1 cellular context compared by ENCODE assay signal in the genomic region with DNA sequence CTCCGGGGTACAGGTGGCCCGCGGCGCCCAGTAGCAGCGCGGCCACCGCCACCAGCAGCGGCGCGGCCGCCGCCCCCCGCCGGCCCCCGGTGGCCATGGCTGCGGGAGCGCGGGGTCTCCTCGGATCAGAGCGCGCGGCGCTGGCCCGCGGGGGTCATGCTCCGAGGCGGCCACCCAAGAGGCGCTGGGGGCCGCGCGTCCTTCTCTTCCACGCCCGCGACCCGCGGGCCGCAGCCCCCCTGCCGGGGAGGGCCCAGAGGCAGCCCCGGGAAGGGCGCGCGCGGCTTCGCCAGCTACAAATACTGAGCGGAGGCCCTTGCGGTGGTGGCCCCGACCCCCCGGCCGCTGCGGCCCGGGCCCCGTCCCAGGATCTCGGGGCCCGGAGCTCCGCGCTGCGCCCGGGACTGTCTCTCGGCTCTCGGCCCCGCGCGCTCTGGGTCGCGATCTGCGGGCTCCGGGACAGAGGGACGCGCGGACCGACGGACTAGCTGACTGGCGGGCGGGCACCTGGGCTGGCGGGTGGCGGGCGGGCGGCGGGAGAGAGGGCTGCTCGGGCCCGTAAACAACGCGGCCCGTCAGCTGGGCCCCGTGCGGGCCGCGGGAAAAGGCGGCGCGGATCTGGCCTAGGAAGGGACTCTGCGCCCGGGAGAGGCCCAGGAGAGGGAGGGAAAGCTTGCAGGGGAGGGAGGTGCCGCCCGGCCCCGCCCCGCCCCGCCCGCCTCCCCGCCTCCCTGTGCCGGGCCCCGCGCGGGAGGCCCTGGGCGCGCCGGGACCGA.
A peak's percentile ranks its signal among the peaks of the same experiment; 100 is the strongest.
TF ChIP-seq lines count a peak whose summit lies in the region.

A gene (minus strand): TSS at position 620 of the 776 bp plus-strand sequence. CDS start 523 bp downstream, at position 97.

TF ChIP-seq in HepG2, 621 proteins besides CTCF, POLR2A, EP300 and RAD21 (continued from another document and continues in another):
- TF ChIP-seq, protein P1, sequence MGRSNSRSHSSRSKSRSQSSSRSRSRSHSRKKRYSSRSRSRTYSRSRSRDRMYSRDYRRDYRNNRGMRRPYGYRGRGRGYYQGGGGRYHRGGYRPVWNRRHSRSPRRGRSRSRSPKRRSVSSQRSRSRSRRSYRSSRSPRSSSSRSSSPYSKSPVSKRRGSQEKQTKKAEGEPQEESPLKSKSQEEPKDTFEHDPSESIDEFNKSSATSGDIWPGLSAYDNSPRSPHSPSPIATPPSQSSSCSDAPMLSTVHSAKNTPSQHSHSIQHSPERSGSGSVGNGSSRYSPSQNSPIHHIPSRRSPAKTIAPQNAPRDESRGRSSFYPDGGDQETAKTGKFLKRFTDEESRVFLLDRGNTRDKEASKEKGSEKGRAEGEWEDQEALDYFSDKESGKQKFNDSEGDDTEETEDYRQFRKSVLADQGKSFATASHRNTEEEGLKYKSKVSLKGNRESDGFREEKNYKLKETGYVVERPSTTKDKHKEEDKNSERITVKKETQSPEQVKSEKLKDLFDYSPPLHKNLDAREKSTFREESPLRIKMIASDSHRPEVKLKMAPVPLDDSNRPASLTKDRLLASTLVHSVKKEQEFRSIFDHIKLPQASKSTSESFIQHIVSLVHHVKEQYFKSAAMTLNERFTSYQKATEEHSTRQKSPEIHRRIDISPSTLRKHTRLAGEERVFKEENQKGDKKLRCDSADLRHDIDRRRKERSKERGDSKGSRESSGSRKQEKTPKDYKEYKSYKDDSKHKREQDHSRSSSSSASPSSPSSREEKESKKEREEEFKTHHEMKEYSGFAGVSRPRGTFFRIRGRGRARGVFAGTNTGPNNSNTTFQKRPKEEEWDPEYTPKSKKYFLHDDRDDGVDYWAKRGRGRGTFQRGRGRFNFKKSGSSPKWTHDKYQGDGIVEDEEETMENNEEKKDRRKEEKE (IDR thresholded peaks at IDR 0.05) = no peak
- TF ChIP-seq, protein P2, sequence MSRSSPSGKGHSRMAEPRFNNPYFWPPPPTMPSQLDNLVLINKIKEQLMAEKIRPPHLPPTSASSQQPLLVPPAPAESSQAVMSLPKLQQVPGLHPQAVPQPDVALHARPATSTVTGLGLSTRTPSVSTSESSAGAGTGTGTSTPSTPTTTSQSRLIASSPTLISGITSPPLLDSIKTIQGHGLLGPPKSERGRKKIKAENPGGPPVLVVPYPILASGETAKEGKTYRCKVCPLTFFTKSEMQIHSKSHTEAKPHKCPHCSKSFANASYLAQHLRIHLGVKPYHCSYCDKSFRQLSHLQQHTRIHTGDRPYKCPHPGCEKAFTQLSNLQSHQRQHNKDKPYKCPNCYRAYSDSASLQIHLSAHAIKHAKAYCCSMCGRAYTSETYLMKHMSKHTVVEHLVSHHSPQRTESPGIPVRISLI (CRISPR knock-in tag; IDR thresholded peaks at IDR 0.05; ENCODE audit: borderline replicate concordance) = no peak
- no peak for TF ChIP-seq GTF2F1 (IDR thresholded peaks at IDR 0.05; ENCODE audit: low read length)
- TF ChIP-seq, protein P3, sequence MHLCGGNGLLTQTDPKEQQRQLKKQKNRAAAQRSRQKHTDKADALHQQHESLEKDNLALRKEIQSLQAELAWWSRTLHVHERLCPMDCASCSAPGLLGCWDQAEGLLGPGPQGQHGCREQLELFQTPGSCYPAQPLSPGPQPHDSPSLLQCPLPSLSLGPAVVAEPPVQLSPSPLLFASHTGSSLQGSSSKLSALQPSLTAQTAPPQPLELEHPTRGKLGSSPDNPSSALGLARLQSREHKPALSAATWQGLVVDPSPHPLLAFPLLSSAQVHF (CRISPR knock-in tag; IDR thresholded peaks at IDR 0.05) = no peak
- no peak for TF ChIP-seq EED (CRISPR knock-in tag; IDR thresholded peaks at IDR 0.05)
- peak; percentile 57 for TF ChIP-seq HNRNPLL (IDR thresholded peaks at IDR 0.05; ENCODE audit: low read depth, low read length, poor library complexity, severe bottlenecking)
- TF ChIP-seq, protein P4, sequence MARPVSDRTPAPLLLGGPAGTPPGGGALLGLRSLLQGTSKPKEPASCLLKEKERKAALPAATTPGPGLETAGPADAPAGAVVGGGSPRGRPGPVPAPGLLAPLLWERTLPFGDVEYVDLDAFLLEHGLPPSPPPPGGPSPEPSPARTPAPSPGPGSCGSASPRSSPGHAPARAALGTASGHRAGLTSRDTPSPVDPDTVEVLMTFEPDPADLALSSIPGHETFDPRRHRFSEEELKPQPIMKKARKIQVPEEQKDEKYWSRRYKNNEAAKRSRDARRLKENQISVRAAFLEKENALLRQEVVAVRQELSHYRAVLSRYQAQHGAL (CRISPR knock-in tag; IDR thresholded peaks at IDR 0.05; ENCODE audit: not compliant biosample characterization) = peak; percentile 50
- TF ChIP-seq KLF12 (CRISPR knock-in tag; IDR thresholded peaks at IDR 0.05; ENCODE audit: borderline replicate concordance) = peak; percentile 75
- TF ChIP-seq, protein P5, sequence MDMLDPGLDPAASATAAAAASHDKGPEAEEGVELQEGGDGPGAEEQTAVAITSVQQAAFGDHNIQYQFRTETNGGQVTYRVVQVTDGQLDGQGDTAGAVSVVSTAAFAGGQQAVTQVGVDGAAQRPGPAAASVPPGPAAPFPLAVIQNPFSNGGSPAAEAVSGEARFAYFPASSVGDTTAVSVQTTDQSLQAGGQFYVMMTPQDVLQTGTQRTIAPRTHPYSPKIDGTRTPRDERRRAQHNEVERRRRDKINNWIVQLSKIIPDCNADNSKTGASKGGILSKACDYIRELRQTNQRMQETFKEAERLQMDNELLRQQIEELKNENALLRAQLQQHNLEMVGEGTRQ (IDR thresholded peaks at IDR 0.05; ENCODE audit: low read depth, low read length) = no peak
- TF ChIP-seq, protein P5 (CRISPR knock-in tag; IDR thresholded peaks at IDR 0.05; ENCODE audit: borderline replicate concordance) = no peak
- TF ChIP-seq, protein P6, sequence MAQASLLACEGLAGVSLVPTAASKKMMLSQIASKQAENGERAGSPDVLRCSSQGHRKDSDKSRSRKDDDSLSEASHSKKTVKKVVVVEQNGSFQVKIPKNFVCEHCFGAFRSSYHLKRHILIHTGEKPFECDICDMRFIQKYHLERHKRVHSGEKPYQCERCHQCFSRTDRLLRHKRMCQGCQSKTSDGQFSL (CRISPR knock-in tag; IDR thresholded peaks at IDR 0.05) = 0 out of 2 replicates have a peak, but pooled peaks have one; percentile 39
- TF ChIP-seq, protein P7, sequence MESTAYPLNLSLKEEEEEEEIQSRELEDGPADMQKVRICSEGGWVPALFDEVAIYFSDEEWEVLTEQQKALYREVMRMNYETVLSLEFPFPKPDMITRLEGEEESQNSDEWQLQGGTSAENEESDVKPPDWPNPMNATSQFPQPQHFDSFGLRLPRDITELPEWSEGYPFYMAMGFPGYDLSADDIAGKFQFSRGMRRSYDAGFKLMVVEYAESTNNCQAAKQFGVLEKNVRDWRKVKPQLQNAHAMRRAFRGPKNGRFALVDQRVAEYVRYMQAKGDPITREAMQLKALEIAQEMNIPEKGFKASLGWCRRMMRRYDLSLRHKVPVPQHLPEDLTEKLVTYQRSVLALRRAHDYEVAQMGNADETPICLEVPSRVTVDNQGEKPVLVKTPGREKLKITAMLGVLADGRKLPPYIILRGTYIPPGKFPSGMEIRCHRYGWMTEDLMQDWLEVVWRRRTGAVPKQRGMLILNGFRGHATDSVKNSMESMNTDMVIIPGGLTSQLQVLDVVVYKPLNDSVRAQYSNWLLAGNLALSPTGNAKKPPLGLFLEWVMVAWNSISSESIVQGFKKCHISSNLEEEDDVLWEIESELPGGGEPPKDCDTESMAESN (CRISPR knock-in tag; conservative IDR thresholded peaks at IDR 0.05) = peak; percentile 66; the same call in 1 of the 2 replicates
- TF ChIP-seq HES4 (CRISPR knock-in tag; IDR thresholded peaks at IDR 0.05; ENCODE audit: borderline replicate concordance) = no peak
- no peak for TF ChIP-seq MTA3 (CRISPR knock-in tag; IDR thresholded peaks at IDR 0.05)
- no peak for TF ChIP-seq ARNT (IDR thresholded peaks at IDR 0.05)
- no peak for TF ChIP-seq ZZZ3 (CRISPR knock-in tag; IDR thresholded peaks at IDR 0.05; ENCODE audit: borderline replicate concordance)
- TF ChIP-seq, protein P8, sequence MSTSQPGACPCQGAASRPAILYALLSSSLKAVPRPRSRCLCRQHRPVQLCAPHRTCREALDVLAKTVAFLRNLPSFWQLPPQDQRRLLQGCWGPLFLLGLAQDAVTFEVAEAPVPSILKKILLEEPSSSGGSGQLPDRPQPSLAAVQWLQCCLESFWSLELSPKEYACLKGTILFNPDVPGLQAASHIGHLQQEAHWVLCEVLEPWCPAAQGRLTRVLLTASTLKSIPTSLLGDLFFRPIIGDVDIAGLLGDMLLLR (CRISPR knock-in tag; IDR thresholded peaks at IDR 0.05) = no peak
- 0 out of 2 replicates have a peak, but pooled peaks have one; percentile 40 for TF ChIP-seq POGZ (CRISPR knock-in tag; IDR thresholded peaks at IDR 0.05)
- no peak for TF ChIP-seq CC2D1A (CRISPR knock-in tag; IDR thresholded peaks at IDR 0.05)
- 0 out of 2 replicates have a peak, but pooled peaks have one; percentile 63 for TF ChIP-seq ZNF205 (CRISPR knock-in tag; IDR thresholded peaks at IDR 0.05)
- TF ChIP-seq, protein P9, sequence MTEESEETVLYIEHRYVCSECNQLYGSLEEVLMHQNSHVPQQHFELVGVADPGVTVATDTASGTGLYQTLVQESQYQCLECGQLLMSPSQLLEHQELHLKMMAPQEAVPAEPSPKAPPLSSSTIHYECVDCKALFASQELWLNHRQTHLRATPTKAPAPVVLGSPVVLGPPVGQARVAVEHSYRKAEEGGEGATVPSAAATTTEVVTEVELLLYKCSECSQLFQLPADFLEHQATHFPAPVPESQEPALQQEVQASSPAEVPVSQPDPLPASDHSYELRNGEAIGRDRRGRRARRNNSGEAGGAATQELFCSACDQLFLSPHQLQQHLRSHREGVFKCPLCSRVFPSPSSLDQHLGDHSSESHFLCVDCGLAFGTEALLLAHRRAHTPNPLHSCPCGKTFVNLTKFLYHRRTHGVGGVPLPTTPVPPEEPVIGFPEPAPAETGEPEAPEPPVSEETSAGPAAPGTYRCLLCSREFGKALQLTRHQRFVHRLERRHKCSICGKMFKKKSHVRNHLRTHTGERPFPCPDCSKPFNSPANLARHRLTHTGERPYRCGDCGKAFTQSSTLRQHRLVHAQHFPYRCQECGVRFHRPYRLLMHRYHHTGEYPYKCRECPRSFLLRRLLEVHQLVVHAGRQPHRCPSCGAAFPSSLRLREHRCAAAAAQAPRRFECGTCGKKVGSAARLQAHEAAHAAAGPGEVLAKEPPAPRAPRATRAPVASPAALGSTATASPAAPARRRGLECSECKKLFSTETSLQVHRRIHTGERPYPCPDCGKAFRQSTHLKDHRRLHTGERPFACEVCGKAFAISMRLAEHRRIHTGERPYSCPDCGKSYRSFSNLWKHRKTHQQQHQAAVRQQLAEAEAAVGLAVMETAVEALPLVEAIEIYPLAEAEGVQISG (CRISPR knock-in tag; IDR thresholded peaks at IDR 0.05) = peak; percentile 49; the same call in 1 of the 2 replicates
- TF ChIP-seq, protein P10, sequence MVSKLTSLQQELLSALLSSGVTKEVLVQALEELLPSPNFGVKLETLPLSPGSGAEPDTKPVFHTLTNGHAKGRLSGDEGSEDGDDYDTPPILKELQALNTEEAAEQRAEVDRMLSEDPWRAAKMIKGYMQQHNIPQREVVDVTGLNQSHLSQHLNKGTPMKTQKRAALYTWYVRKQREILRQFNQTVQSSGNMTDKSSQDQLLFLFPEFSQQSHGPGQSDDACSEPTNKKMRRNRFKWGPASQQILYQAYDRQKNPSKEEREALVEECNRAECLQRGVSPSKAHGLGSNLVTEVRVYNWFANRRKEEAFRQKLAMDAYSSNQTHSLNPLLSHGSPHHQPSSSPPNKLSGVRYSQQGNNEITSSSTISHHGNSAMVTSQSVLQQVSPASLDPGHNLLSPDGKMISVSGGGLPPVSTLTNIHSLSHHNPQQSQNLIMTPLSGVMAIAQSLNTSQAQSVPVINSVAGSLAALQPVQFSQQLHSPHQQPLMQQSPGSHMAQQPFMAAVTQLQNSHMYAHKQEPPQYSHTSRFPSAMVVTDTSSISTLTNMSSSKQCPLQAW (CRISPR knock-in tag; IDR thresholded peaks at IDR 0.05) = no peak
- TF ChIP-seq FOXA3 (CRISPR knock-in tag; IDR thresholded peaks at IDR 0.05) = peak; percentile 72
- TF ChIP-seq RCOR2 (CRISPR knock-in tag; IDR thresholded peaks at IDR 0.05) = no peak
- TF ChIP-seq CBX5 (CRISPR knock-in tag; IDR thresholded peaks at IDR 0.05; ENCODE audit: borderline replicate concordance) = peak; percentile 51; the same call in 1 of the 2 replicates
- no peak for TF ChIP-seq XRCC5 (optimal IDR thresholded peaks at IDR 0.05; ENCODE audit: low read length)
- TF ChIP-seq JUND (CRISPR knock-in tag; IDR thresholded peaks at IDR 0.05) = no peak
- peak; percentile 55 for TF ChIP-seq HNF4A (CRISPR knock-in tag; IDR thresholded peaks at IDR 0.05)
- TF ChIP-seq ZNF816 (CRISPR knock-in tag; IDR thresholded peaks at IDR 0.05; ENCODE audit: borderline replicate concordance) = no peak
- TF ChIP-seq, protein P11, sequence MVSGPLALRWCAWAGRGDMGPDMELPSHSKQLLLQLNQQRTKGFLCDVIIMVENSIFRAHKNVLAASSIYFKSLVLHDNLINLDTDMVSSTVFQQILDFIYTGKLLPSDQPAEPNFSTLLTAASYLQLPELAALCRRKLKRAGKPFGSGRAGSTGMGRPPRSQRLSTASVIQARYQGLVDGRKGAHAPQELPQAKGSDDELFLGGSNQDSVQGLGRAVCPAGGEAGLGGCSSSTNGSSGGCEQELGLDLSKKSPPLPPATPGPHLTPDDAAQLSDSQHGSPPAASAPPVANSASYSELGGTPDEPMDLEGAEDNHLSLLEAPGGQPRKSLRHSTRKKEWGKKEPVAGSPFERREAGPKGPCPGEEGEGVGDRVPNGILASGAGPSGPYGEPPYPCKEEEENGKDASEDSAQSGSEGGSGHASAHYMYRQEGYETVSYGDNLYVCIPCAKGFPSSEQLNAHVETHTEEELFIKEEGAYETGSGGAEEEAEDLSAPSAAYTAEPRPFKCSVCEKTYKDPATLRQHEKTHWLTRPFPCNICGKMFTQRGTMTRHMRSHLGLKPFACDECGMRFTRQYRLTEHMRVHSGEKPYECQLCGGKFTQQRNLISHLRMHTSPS (CRISPR knock-in tag; IDR thresholded peaks at IDR 0.05; ENCODE audit: low read depth) = no peak
- TF ChIP-seq ZNF709 (CRISPR knock-in tag; IDR thresholded peaks at IDR 0.05) = no peak
- TF ChIP-seq KDM2A (CRISPR knock-in tag; IDR thresholded peaks at IDR 0.05; ENCODE audit: borderline replicate concordance, low read depth) = peak; percentile 66
- TF ChIP-seq ZNF343 (CRISPR knock-in tag; IDR thresholded peaks at IDR 0.05) = no peak
- no peak for TF ChIP-seq ZNF510 (CRISPR knock-in tag; IDR thresholded peaks at IDR 0.05; ENCODE audit: low read depth)
- TF ChIP-seq, protein P12, sequence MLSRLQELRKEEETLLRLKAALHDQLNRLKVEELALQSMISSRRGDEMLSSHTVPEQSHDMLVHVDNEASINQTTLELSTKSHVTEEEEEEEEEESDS (CRISPR knock-in tag; IDR thresholded peaks at IDR 0.05; ENCODE audit: borderline replicate concordance) = no peak
- peak; percentile 53 for TF ChIP-seq TAF1 (CRISPR knock-in tag; IDR thresholded peaks at IDR 0.05)
- TF ChIP-seq ZNF230 (CRISPR knock-in tag; IDR thresholded peaks at IDR 0.05) = no peak
- no peak for TF ChIP-seq ZNF703 (CRISPR knock-in tag; IDR thresholded peaks at IDR 0.05; ENCODE audit: borderline replicate concordance)
- no peak for TF ChIP-seq PAX8 (CRISPR knock-in tag; IDR thresholded peaks at IDR 0.05; ENCODE audit: borderline replicate concordance)
- TF ChIP-seq ZNF607 (CRISPR knock-in tag; IDR thresholded peaks at IDR 0.05; ENCODE audit: borderline replicate concordance) = no peak; the same call in 1 of the 2 replicates
- TF ChIP-seq CAMTA2 (CRISPR knock-in tag; IDR thresholded peaks at IDR 0.05; ENCODE audit: borderline replicate concordance) = no peak
- no peak for TF ChIP-seq CBX2 (IDR thresholded peaks at IDR 0.05; ENCODE audit: low read depth, low read length)
- TF ChIP-seq CBX2 (CRISPR knock-in tag; IDR thresholded peaks at IDR 0.05; ENCODE audit: low read depth) = no peak
